ENCODE assay signal across 20 cellular contexts in the genomic region with DNA sequence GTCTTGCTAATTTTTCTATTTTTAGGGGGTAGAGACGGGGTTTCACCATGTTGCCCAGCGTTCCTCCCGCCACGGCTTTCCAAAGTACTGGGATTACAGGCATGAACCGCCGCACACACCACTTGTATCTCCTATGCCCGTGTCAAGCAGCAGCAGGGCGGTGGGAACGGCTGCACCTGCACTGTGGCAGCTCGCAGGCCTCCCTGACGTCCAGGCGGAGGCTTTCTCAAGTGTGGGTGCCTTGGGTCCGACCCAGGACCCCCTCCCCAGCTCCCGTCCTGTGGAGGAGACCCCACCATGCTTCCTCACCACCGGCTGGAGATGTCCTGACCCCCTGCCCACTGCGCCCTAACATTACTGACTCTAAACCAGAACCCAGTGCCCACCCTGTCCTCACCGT.
"Had no signal": no experiment of that assay in that cellular context is flagged by ENCODE, and none has a peak within 500 bp of the region (broad histone marks: within the 10 kb centered on the region; RNA-seq: fewer than 3 reads in every experiment).

No MANE protein-coding gene starts in this region.

- H3K36me3 ChIP-seq: colonic mucosa, prostate gland had no signal

- H3K4me3 Mint-ChIP-seq: activated B cell treated with CpG ODN at 0.5 μM for 24 hours; activated CD4-positive, alpha-beta memory T cell treated with anti-CD3 and anti-CD28 coated beads for 36 hours; activated CD4-positive, alpha-beta T cell treated with anti-CD3 and anti-CD28 coated beads for 36 hours; activated T-helper 17 cell treated with anti-CD3 and anti-CD28 coated beads, Interleukin-2, amount 50 U/mL, for 72 hours; naive thymus-derived CD4-positive, alpha-beta T cell; T-helper 1 cell treated with Interleukin-12 subunit alpha and Interleukin-12 subunit beta and Interleukin-4 antibody, amounts not matched to agents 30 μg/mL and 1 μg/mL, for 36 hours had no signal

- DNase-seq: activated B cell treated with CpG ODN at 0.5 μM for 24 hours; activated CD4-positive, alpha-beta memory T cell treated with anti-CD3 and anti-CD28 coated beads for 36 hours; activated CD4-positive, alpha-beta T cell treated with anti-CD3 and anti-CD28 coated beads for 36 hours; colonic mucosa; esophagus squamous epithelium; gastrocnemius medialis; hypothalamus; left ventricle myocardium inferior; naive thymus-derived CD4-positive, alpha-beta T cell; spleen; stimulated activated CD4-positive, alpha-beta T cell treated with anti-CD3 and anti-CD28 coated beads, Interleukin-4, amount 100 ng/mL, for 24 hours; stimulated activated naive CD8-positive, alpha-beta T cell treated with anti-CD3 and anti-CD28 coated beads, Interleukin-15, Interleukin-2, amounts not matched to agents 100 U/mL and 50 U/mL, for 24 hours; T1000; upper lobe of right lung had no signal

- H3K27me3 Mint-ChIP-seq: activated B cell treated with CpG ODN at 0.5 μM for 24 hours; activated CD4-positive, alpha-beta memory T cell treated with anti-CD3 and anti-CD28 coated beads for 36 hours; activated CD4-positive, alpha-beta T cell treated with anti-CD3 and anti-CD28 coated beads for 36 hours; activated T-helper 17 cell treated with anti-CD3 and anti-CD28 coated beads, Interleukin-2, amount 50 U/mL, for 72 hours; naive thymus-derived CD4-positive, alpha-beta T cell had no signal

- H3K27ac Mint-ChIP-seq: activated B cell treated with CpG ODN at 0.5 μM for 24 hours; activated CD4-positive, alpha-beta memory T cell treated with anti-CD3 and anti-CD28 coated beads for 36 hours; activated CD4-positive, alpha-beta T cell treated with anti-CD3 and anti-CD28 coated beads for 36 hours; activated T-helper 17 cell treated with anti-CD3 and anti-CD28 coated beads, Interleukin-2, amount 50 U/mL, for 72 hours; T-helper 1 cell treated with Interleukin-12 subunit alpha and Interleukin-12 subunit beta and Interleukin-4 antibody, amounts not matched to agents 30 μg/mL and 1 μg/mL, for 36 hours had no signal

- H3K27me3 ChIP-seq: esophagus squamous epithelium, gastrocnemius medialis, right atrium auricular region, spleen, upper lobe of right lung had no signal

- H3K4me1 Mint-ChIP-seq: activated B cell treated with CpG ODN at 0.5 μM for 24 hours; activated CD4-positive, alpha-beta T cell treated with anti-CD3 and anti-CD28 coated beads for 36 hours; naive thymus-derived CD4-positive, alpha-beta T cell had no signal

- H3K9me3 Mint-ChIP-seq: activated B cell treated with CpG ODN at 0.5 μM for 24 hours; activated CD4-positive, alpha-beta memory T cell treated with anti-CD3 and anti-CD28 coated beads for 36 hours; activated naive CD4-positive, alpha-beta T cell treated with anti-CD3 and anti-CD28 coated beads, Interleukin-2, amount 50 U/mL, for 72 hours; activated T-helper 17 cell treated with anti-CD3 and anti-CD28 coated beads, Interleukin-2, amount 50 U/mL, for 72 hours; naive thymus-derived CD4-positive, alpha-beta T cell; T-helper 1 cell treated with Interleukin-12 subunit alpha and Interleukin-12 subunit beta and Interleukin-4 antibody, amounts not matched to agents 30 μg/mL and 1 μg/mL, for 36 hours had no signal

- H3K27ac ChIP-seq: colonic mucosa, esophagus squamous epithelium, gastrocnemius medialis, left ventricle myocardium inferior, prostate gland, right atrium auricular region, upper lobe of right lung had no signal

- H3K36me3 Mint-ChIP-seq: activated CD4-positive, alpha-beta memory T cell treated with anti-CD3 and anti-CD28 coated beads for 36 hours; activated naive CD4-positive, alpha-beta T cell treated with anti-CD3 and anti-CD28 coated beads, Interleukin-2, amount 50 U/mL, for 72 hours had no signal

- H3K4me1 ChIP-seq: colonic mucosa, esophagus squamous epithelium, gastrocnemius medialis, left ventricle myocardium inferior, prostate gland, right atrium auricular region, upper lobe of right lung had no signal

- FAIRE-seq: bronchial epithelial cell had no signal

- H3K4me3 ChIP-seq: colonic mucosa, esophagus squamous epithelium, gastrocnemius medialis, left ventricle myocardium inferior, prostate gland, right atrium auricular region, spleen, upper lobe of right lung had no signal

- H3K9me3 ChIP-seq: colonic mucosa, esophagus squamous epithelium, gastrocnemius medialis, left ventricle myocardium inferior, prostate gland, right atrium auricular region, spleen, upper lobe of right lung had no signal

- ATAC-seq: activated CD4-positive, alpha-beta T cell treated with anti-CD3 and anti-CD28 coated beads for 36 hours; activated naive CD4-positive, alpha-beta T cell treated with anti-CD3 and anti-CD28 coated beads, Interleukin-2, amount 50 U/mL, for 72 hours; activated T-helper 17 cell treated with anti-CD3 and anti-CD28 coated beads, Interleukin-2, amount 50 U/mL, for 72 hours; gastrocnemius medialis; naive thymus-derived CD4-positive, alpha-beta T cell; stimulated activated naive CD8-positive, alpha-beta T cell treated with anti-CD3 and anti-CD28 coated beads, Interleukin-15, Interleukin-2, amounts not matched to agents 100 U/mL and 50 U/mL, for 24 hours; upper lobe of right lung had no signal
